Comparison of ENCODE assay signal across 19 cellular contexts in the genomic region with DNA sequence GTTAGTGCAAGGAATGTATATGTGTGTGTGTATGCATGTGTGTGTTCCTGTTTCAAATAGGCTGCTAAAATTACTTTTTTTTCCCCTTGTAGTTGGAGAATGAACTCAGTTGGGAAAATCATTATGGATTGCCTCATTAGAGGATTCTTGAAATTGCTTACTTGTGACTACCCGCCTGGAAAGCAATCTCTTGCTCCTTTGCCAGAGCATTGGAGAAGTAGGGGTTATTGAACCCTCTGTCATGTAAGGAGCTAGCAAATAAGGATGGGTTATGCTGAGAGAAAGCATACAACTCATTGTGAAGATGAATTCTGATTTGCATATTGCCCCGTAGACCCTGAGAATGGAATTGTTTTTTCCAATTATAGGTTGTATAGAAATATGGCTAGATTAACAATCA.
"Had no signal": no experiment of that assay in that cellular context is flagged by ENCODE, and none has a peak within 500 bp of the region (broad histone marks: within the 10 kb centered on the region; RNA-seq: fewer than 3 reads in every experiment).

No MANE protein-coding gene starts in this region.

- H3K4me1 ChIP-seq: esophagus squamous epithelium, foreskin keratinocyte, pancreas, transverse colon had no signal

- H3K4me3 ChIP-seq: esophagus squamous epithelium, hepatocyte, mucosa of descending colon, pancreas, skin epidermis, thoracic aorta, transverse colon had no signal

- DNase-seq: central memory CD4-positive, alpha-beta T cell; effector memory CD4-positive, alpha-beta T cell; esophagus squamous epithelium; foreskin keratinocyte; left colon; left ventricle myocardium superior; mucosa of descending colon; naive thymus-derived CD8-positive, alpha-beta T cell; occipital lobe; pancreas; stimulated activated CD4-positive, alpha-beta T cell treated with anti-CD3 and anti-CD28 coated beads, Interleukin-2, amount 100 ng/mL, for 24 hours; stimulated activated CD4-positive, alpha-beta T cell treated with anti-CD3 and anti-CD28 coated beads, Interleukin-4, amount 100 ng/mL, for 4 hours; stimulated activated naive B cell treated with anti-CD40 and anti-IgM and Interleukin-4, amounts not matched to agents 10 μg/mL and 1 μg/mL and 100 μg/mL, for 72 hours; stimulated activated naive CD8-positive, alpha-beta T cell treated with anti-CD3 and anti-CD28 coated beads, Interleukin-15, amount 100 ng/mL, for 72 hours; transverse colon had no signal

- H3K27me3 ChIP-seq: esophagus squamous epithelium, foreskin keratinocyte, hepatocyte, pancreas, transverse colon had no signal

- H2AFZ ChIP-seq: hepatocyte had no signal

- H3K79me2 ChIP-seq: hepatocyte had no signal

- H3K36me3 ChIP-seq: esophagus squamous epithelium, pancreas, thoracic aorta, transverse colon had no signal

- H3K27ac ChIP-seq: epithelial cell of prostate, esophagus squamous epithelium, foreskin keratinocyte, hepatocyte, pancreas, skin epidermis, thoracic aorta, transverse colon had no signal

- H3K4me2 ChIP-seq: hepatocyte had no signal

- H3K9me3 ChIP-seq: esophagus squamous epithelium, mucosa of descending colon, pancreas, thoracic aorta, transverse colon had no signal
